In genomic region chr12:16323010-16323409, GRCh38 we compare ENCODE assay signal across 31 cellular contexts. TPM values are rescaled to one million over a fixed set of nuclear protein-coding genes. Genes with fewer than 3 reads are reported as not detected.
DNase-seq lines count a peak whose midpoint lies in the region; ATAC-seq, FAIRE-seq and TF ChIP-seq lines count a peak whose summit lies in the region.
"Had no signal": no experiment of that assay in that cellular context is flagged by ENCODE, and none has a peak within 500 bp of the region (broad histone marks: within the 10 kb centered on the region; RNA-seq: fewer than 3 reads in every experiment).

No MANE protein-coding gene starts in this region.

- H3K9me3 ChIP-seq in left lung (peaks cover 0 to 8% of the 10 kb centered on the region in 2 donors), HepG2 (ENCODE audit: low read length) (0 out of 2 replicates have a peak, but pooled peaks cover 3% of the 10 kb centered on the region)
- H3K9me3 ChIP-seq: gastrocnemius medialis had no signal

- no peak overlapping the region for H3K4me3 Mint-ChIP-seq in WTC11
- H3K4me3 Mint-ChIP-seq: activated naive CD8-positive, alpha-beta T cell treated with anti-CD3 and anti-CD28 coated beads for 36 hours; GM23338; type B pancreatic cell had no signal

- H3K27ac ChIP-seq in left lung (no peak overlapping the region), HepG2 (ENCODE audit: extremely low read length, insufficient read depth, low read length) (no peak overlapping the region)
- H3K27ac ChIP-seq: 22Rv1; BLaER1 treated with 17β-estradiol and CSF1 and Interleukin-3, amounts not matched to agents 10 nM and 100 nM; gastrocnemius medialis; spleen; stomach had no signal

- no peak overlapping the region for H2AFZ ChIP-seq in HepG2 (ENCODE audit: low read length)
- H2AFZ ChIP-seq: GM23338 had no signal

- no TSS peak for BruUV-seq in HepG2 (replicated peaks; lab: Mats Ljungman, UMichigan)

- H3K36me3 ChIP-seq in left lung = no peaks in the 10 kb centered on the region
- no peaks in the 10 kb centered on the region for H3K36me3 ChIP-seq in HepG2 (replicated peaks in 1 of 2; ENCODE audit: control insufficient read depth in 1 of 2, insufficient read depth in 2 of 2, low read length in 2 of 2)
- H3K36me3 ChIP-seq: BLaER1 treated with 17β-estradiol and CSF1 and Interleukin-3, amounts not matched to agents 10 nM and 100 nM; gastrocnemius medialis; spleen; stomach had no signal

- in situ Hi-C loops in HepG2 (cut with HindIII; ENCODE audit: extremely low pct_ligation_motif_present, low pct_unique_long_range_greater_than_20kb) = no loop called here

- peak; percentile 2 for DNase-seq in NCI-H1105 treated with DMSO at 0.1 percent for 48 hours (lab: John Stamatoyannopoulos, UW)
- DNase-seq in NCI-H1105 (lab: John Stamatoyannopoulos, UW) = no peak
- DNase-seq in HCEC 1CT = peak; percentile 14
- DNase-seq in astrocyte of the hippocampus (ENCODE audit: low read depth, low spot score) = peak; percentile 57
- DNase-seq in left lung = no peak
- DNase-seq in NCI-H510A (lab: John Stamatoyannopoulos, UW) = no peak
- no peak for DNase-seq in WTC11 (ENCODE audit: low spot score)
- DNase-seq in HepG2 (ENCODE audit: low spot score) = no peak
- DNase-seq: activated CD4-positive, alpha-beta T cell treated with anti-CD3 and anti-CD28 coated beads for 48 hours; activated naive CD8-positive, alpha-beta T cell treated with anti-CD3 and anti-CD28 coated beads for 36 hours; gastrocnemius medialis; GF-D8; KBM-7; MV-4-11; NCI-H2081 treated with DMSO at 0.1 percent for 48 hours; NCI-H82; nucleus accumbens; SIG-M5; spleen; stimulated activated CD4-positive, alpha-beta T cell treated with anti-CD3 and anti-CD28 coated beads, Interleukin-4, amount 100 ng/mL, for 4 hours; stomach had no signal

- TF ChIP-seq CTCF in left lung (IDR thresholded peaks at IDR 0.05) (no peak), WTC11 (IDR thresholded peaks at IDR 0.05) (no peak), HepG2 (CRISPR knock-in tag; IDR thresholded peaks at IDR 0.05) (no peak)

- no peaks in the 10 kb centered on the region for H3K79me2 ChIP-seq in HepG2 (ENCODE audit: insufficient read depth, low read length)

- TF ChIP-seq EP300 in HepG2 (IDR thresholded peaks at IDR 0.05; ENCODE audit: low read depth in 2 of 2, low read length in 2 of 2) = no peak
- TF ChIP-seq EP300 in HepG2 (CRISPR knock-in tag; IDR thresholded peaks at IDR 0.05; ENCODE audit: borderline replicate concordance) = no peak

- peaks cover 6% of the 10 kb centered on the region; the same call in 1 of the 2 replicates for H3K4me1 Mint-ChIP-seq in WTC11
- H3K4me1 Mint-ChIP-seq: activated naive CD8-positive, alpha-beta T cell treated with anti-CD3 and anti-CD28 coated beads for 36 hours had no signal

- H3K4me1 ChIP-seq in left lung = no peaks in the 10 kb centered on the region
- H3K4me1 ChIP-seq in HepG2 (ENCODE audit: insufficient read depth, low read length) = no peaks in the 10 kb centered on the region
- H3K4me1 ChIP-seq: BLaER1 treated with 17β-estradiol and CSF1 and Interleukin-3, amounts not matched to agents 10 nM and 100 nM; gastrocnemius medialis; spleen had no signal

- H3K9ac ChIP-seq in HepG2 (ENCODE audit: insufficient read depth, low read depth, low read length) = no peak overlapping the region
- H3K9ac ChIP-seq: BLaER1 treated with 17β-estradiol and CSF1 and Interleukin-3, amounts not matched to agents 10 nM and 100 nM had no signal

- H3K4me3 ChIP-seq in left lung = no peak overlapping the region
- H3K4me3 ChIP-seq in HepG2 (replicated peaks in 1 of 3; ENCODE audit: insufficient read depth in 1 of 3, low read depth in 2 of 3, low read length in 3 of 3) = no peak overlapping the region
- H3K4me3 ChIP-seq: BLaER1 treated with 17β-estradiol and CSF1 and Interleukin-3, amounts not matched to agents 10 nM and 100 nM; gastrocnemius medialis; GM12878; GM23338; spleen; stomach had no signal

- no peaks in the 10 kb centered on the region; the same call in 1 of the 2 replicates for H3K27me3 Mint-ChIP-seq in WTC11 (ENCODE audit: low read depth)
- H3K27me3 Mint-ChIP-seq: activated naive CD8-positive, alpha-beta T cell treated with anti-CD3 and anti-CD28 coated beads for 36 hours; type B pancreatic cell had no signal

- WGBS in HepG2 (ENCODE audit: low lambda C conversion rate) = 2% methylated on average over 1 of the region's 1 CpG

- no peak overlapping the region for H3K4me2 ChIP-seq in HepG2 (ENCODE audit: low read depth, low read length)
- H3K4me2 ChIP-seq: BLaER1 treated with 17β-estradiol and CSF1 and Interleukin-3, amounts not matched to agents 10 nM and 100 nM; GM23338 had no signal

- TF ChIP-seq RAD21 in HepG2 (CRISPR knock-in tag; IDR thresholded peaks at IDR 0.05) = no peak

- H3K9me3 Mint-ChIP-seq in WTC11 = peaks cover 6% of the 10 kb centered on the region
- H3K9me3 Mint-ChIP-seq: type B pancreatic cell had no signal

- no peak for TF ChIP-seq POLR2A in HepG2 (IDR thresholded peaks at IDR 0.05; ENCODE audit: insufficient read depth in 1 of 2, low read depth in 2 of 2, low read length in 2 of 2)

- ATAC-seq in left lung (peak; percentile 48), WTC11 (no peak), HepG2 (no peak)
- ATAC-seq: gastrocnemius medialis, GM12878, GM23338 had no signal

- POLR2A ChIA-PET in WTC11 (lab: Charles Lee) (no interaction called here), HepG2 (lab: Yijun Ruan, JAX) (no interaction called here)

- H3K36me3 Mint-ChIP-seq in WTC11 = no peaks in the 10 kb centered on the region
- H3K36me3 Mint-ChIP-seq: activated naive CD8-positive, alpha-beta T cell treated with anti-CD3 and anti-CD28 coated beads for 36 hours had no signal

- no peaks in the 10 kb centered on the region for H4K20me1 ChIP-seq in HepG2 (ENCODE audit: insufficient read depth, low read length)
- H4K20me1 ChIP-seq: BLaER1 treated with 17β-estradiol and CSF1 and Interleukin-3, amounts not matched to agents 10 nM and 100 nM had no signal

- H3K27me3 ChIP-seq in left lung (no peaks in the 10 kb centered on the region), HepG2 (ENCODE audit: control insufficient read depth in 1 of 2, insufficient read depth in 2 of 2, low read length in 2 of 2) (no peaks in the 10 kb centered on the region)
- H3K27me3 ChIP-seq: BLaER1 treated with 17β-estradiol and CSF1 and Interleukin-3, amounts not matched to agents 10 nM and 100 nM; gastrocnemius medialis; spleen; stomach had no signal

- CTCF ChIA-PET in WTC11 (lab: Charles Lee) = no interaction called here
- CTCF ChIA-PET in HepG2 (lab: Yijun Ruan, JAX; ENCODE audit: low intra/inter-chr PET ratio, low total read pairs) = no interaction called here

- no peak overlapping the region for H3K27ac Mint-ChIP-seq in WTC11
- H3K27ac Mint-ChIP-seq: activated naive CD8-positive, alpha-beta T cell treated with anti-CD3 and anti-CD28 coated beads for 36 hours; activated T-helper 2 cell treated with anti-CD3 and anti-CD28 coated beads, Interferon-gamma antibody, Interleukin-2, Interleukin-4, amounts not matched to agents 10 μg/mL and 5 μg/mL and 100 μg/mL, durations not matched to agents 14 hours and 24 hours and 36 hours; GM23338; type B pancreatic cell had no signal

- intact Hi-C loops in left lung (cut with DNase I) (no loop called here), HepG2 (cut with micrococcal nuclease; ENCODE audit: unreplicated experiment) (no loop called here)

- no peak for FAIRE-seq in HepG2 (lab: Jason Lieb, UNC)
- FAIRE-seq: GM12878, TTC549 had no signal

RNA-seq across cellular contexts. Expression of gene MGST1, which starts 24.4 kb away (rescaled TPM):
- 100 to 1,000 TPM; 485 to 679 TPM for total RNA-seq in left lung
- 285 to 344 TPM (median 324 TPM) in 3 replicates for total RNA-seq in WTC11 (2021)
- 96.0 and 119 TPM in 2 replicates for total RNA-seq in HepG2 (2016; rRNA removed; fragmentation: Illumina TruSeq; extraction: Trizol)
- total RNA-seq in HepG2 (2016; cell fraction: cytosol; rRNA removed; fragmentation: Illumina TruSeq; extraction: Trizol; ENCODE audit: low read depth) = 43.0 and 57.9 TPM in 2 replicates
- 85.5 and 124 TPM in 2 replicates for total RNA-seq in HepG2 (2016; cell fraction: insoluble cytoplasmic fraction; rRNA removed; fragmentation: Illumina TruSeq; extraction: Trizol)
- 67.6 and 68.8 TPM in 2 replicates for total RNA-seq in HepG2 (2016; cell fraction: membrane; rRNA removed; fragmentation: Illumina TruSeq; extraction: Trizol)
- 147 and 150 TPM in 2 replicates for total RNA-seq in HepG2 (2016; cell fraction: nucleus; rRNA removed; fragmentation: Illumina TruSeq; extraction: Trizol)
- 109 and 152 TPM in 2 replicates for polyA plus RNA-seq in HepG2 (2011; rRNA removed)
- 77.4 and 102 TPM in 2 replicates for polyA plus RNA-seq in HepG2 (2011; cell fraction: cytosol; rRNA removed)
- polyA plus RNA-seq in HepG2 (2011; cell fraction: nucleus; rRNA removed) = 21.1 and 35.4 TPM in 2 replicates
- 130 and 168 TPM in 2 replicates for polyA plus RNA-seq in HepG2 (2012)
- 129 and 148 TPM in 2 replicates for polyA plus RNA-seq in HepG2 (2016; cell fraction: cytosol; fragmentation: Illumina TruSeq; extraction: Trizol; ENCODE audit: low read depth)
- 275 and 282 TPM in 2 replicates for polyA plus RNA-seq in HepG2 (2016; cell fraction: insoluble cytoplasmic fraction; fragmentation: Illumina TruSeq; extraction: Trizol; ENCODE audit: low read depth)
- polyA plus RNA-seq in HepG2 (2016; cell fraction: membrane; fragmentation: Illumina TruSeq; extraction: Trizol; ENCODE audit: low read depth) = 145 and 157 TPM in 2 replicates
- 447 and 475 TPM in 2 replicates for polyA plus RNA-seq in HepG2 (2016; cell fraction: nucleus; fragmentation: Illumina TruSeq; extraction: Trizol; ENCODE audit: insufficient read depth, low read depth)
- 118 and 242 TPM in 2 replicates for polyA minus RNA-seq in HepG2 (2011; rRNA and poly(A)+ RNA removed; ENCODE audit: low replicate concordance)
- polyA minus RNA-seq in HepG2 (2011; cell fraction: cytosol; rRNA and poly(A)+ RNA removed) = 51.3 and 69.3 TPM in 2 replicates
- 47.0 and 48.3 TPM in 2 replicates for polyA minus RNA-seq in HepG2 (2011; cell fraction: nucleus; rRNA and poly(A)+ RNA removed)
- total RNA-seq: activated naive CD8-positive, alpha-beta T cell treated with anti-CD3 and anti-CD28 coated beads for 36 hours had no signal

RNA-seq across cellular contexts. Expression of gene SLC15A5, which starts 45.5 kb away (rescaled TPM):
- total RNA-seq in left lung (not detected), WTC11 (2021) (not detected in 3 replicates), HepG2 (2016; rRNA removed; fragmentation: Illumina TruSeq; extraction: Trizol) (not detected in 2 replicates)
- not detected in 2 replicates for total RNA-seq in HepG2 (2016; cell fraction: cytosol; rRNA removed; fragmentation: Illumina TruSeq; extraction: Trizol; ENCODE audit: low read depth)
- not detected in 2 replicates for total RNA-seq in HepG2 (2016; cell fraction: insoluble cytoplasmic fraction; rRNA removed; fragmentation: Illumina TruSeq; extraction: Trizol)
- not detected in 2 replicates for total RNA-seq in HepG2 (2016; cell fraction: membrane; rRNA removed; fragmentation: Illumina TruSeq; extraction: Trizol)
- total RNA-seq in HepG2 (2016; cell fraction: nucleus; rRNA removed; fragmentation: Illumina TruSeq; extraction: Trizol) = not detected in 2 replicates
- polyA plus RNA-seq in HepG2 (2011; rRNA removed) = not detected in 2 replicates
- polyA plus RNA-seq in HepG2 (2011; cell fraction: cytosol; rRNA removed) = not detected in 2 replicates
- not detected in 2 replicates for polyA plus RNA-seq in HepG2 (2011; cell fraction: nucleus; rRNA removed)
- not detected in 2 replicates for polyA plus RNA-seq in HepG2 (2012)
- not detected in 2 replicates for polyA plus RNA-seq in HepG2 (2016; cell fraction: cytosol; fragmentation: Illumina TruSeq; extraction: Trizol; ENCODE audit: low read depth)
- not detected in 2 replicates for polyA plus RNA-seq in HepG2 (2016; cell fraction: insoluble cytoplasmic fraction; fragmentation: Illumina TruSeq; extraction: Trizol; ENCODE audit: low read depth)
- polyA plus RNA-seq in HepG2 (2016; cell fraction: membrane; fragmentation: Illumina TruSeq; extraction: Trizol; ENCODE audit: low read depth) = not detected in 2 replicates
- polyA plus RNA-seq in HepG2 (2016; cell fraction: nucleus; fragmentation: Illumina TruSeq; extraction: Trizol; ENCODE audit: insufficient read depth, low read depth) = not detected in 2 replicates
- polyA minus RNA-seq in HepG2 (2011; rRNA and poly(A)+ RNA removed; ENCODE audit: low replicate concordance) = not detected in 2 replicates
- polyA minus RNA-seq in HepG2 (2011; cell fraction: cytosol; rRNA and poly(A)+ RNA removed) = not detected in 2 replicates
- not detected in 2 replicates for polyA minus RNA-seq in HepG2 (2011; cell fraction: nucleus; rRNA and poly(A)+ RNA removed)
- total RNA-seq: activated naive CD8-positive, alpha-beta T cell treated with anti-CD3 and anti-CD28 coated beads for 36 hours; activated T-helper 2 cell treated with anti-CD3 and anti-CD28 coated beads, Interferon-gamma antibody, Interleukin-2, Interleukin-4, amounts not matched to agents 10 μg/mL and 5 μg/mL and 100 μg/mL, durations not matched to agents 14 hours and 24 hours and 36 hours; dermis microvascular lymphatic vessel endothelial cell; gastrocnemius medialis; GM12878; GM23338; kidney epithelial cell; lung microvascular endothelial cell; spleen; stomach had no signal
- polyA plus RNA-seq: GM12878, GM23338, spleen, stomach had no signal

Comparison
In these comparisons a context has a peak if more than half of its experiments do, and no peak if none do; other contexts are left out.
1. DNase-seq: peak in NCI-H1105 treated with DMSO at 0.1 percent for 48 hours (single experiment), HCEC 1CT (single experiment) and astrocyte of the hippocampus (single experiment); none in NCI-H1105 (single experiment), left lung (0 of 2), NCI-H510A (single experiment), WTC11 (single experiment) and HepG2 (single experiment).